ENCODE assay signal across 20 cellular contexts in the genomic region with DNA sequence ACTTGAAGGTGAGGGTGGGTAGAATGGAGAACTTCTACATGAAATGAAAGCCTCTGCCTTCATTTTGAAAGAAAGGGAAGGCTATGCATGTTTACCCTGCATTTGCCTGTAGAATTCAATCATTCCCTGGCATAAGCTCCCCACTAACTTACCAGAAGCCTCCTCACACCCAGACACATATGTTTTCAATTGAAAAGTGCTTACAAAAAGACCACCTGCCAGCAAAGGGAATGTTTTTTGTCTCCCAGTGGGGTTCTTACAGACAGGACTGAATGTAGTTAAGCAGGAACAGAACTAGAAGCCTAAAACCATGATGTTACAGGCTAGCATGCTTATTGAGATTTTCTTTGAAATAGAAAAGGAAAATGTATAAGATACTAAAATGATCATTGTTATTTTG.
A peak's percentile ranks its signal among the peaks of the same experiment; 100 is the strongest.
DNase-seq lines count a peak whose midpoint lies in the region; ATAC-seq, FAIRE-seq and TF ChIP-seq lines count a peak whose summit lies in the region.
"Had no signal": no experiment of that assay in that cellular context is flagged by ENCODE, and none has a peak within 500 bp of the region (broad histone marks: within the 10 kb centered on the region; RNA-seq: fewer than 3 reads in every experiment).

No MANE protein-coding gene starts in this region.

- peaks cover 26% of the 10 kb centered on the region for H3K4me1 Mint-ChIP-seq in brain
- H3K4me1 Mint-ChIP-seq in activated CD8-positive, alpha-beta T cell treated with anti-CD3 and anti-CD28 coated beads for 36 hours (ENCODE audit: low read depth) = no peaks in the 10 kb centered on the region
- H3K4me1 Mint-ChIP-seq: activated CD8-positive, alpha-beta memory T cell treated with anti-CD3 and anti-CD28 coated beads, Interleukin-2, amount 10 ng/mL, durations not matched to agents 7 days and 5 days had no signal

- H3K27me3 ChIP-seq in A673 (replicated peaks; ENCODE audit: insufficient read depth, low read depth, low read length, poor library complexity) = no peaks in the 10 kb centered on the region
- H3K27me3 ChIP-seq: ovary, sigmoid colon had no signal

- peaks cover 2% of the 10 kb centered on the region for H3K27me3 Mint-ChIP-seq in brain
- no peaks in the 10 kb centered on the region for H3K27me3 Mint-ChIP-seq in activated CD8-positive, alpha-beta T cell treated with anti-CD3 and anti-CD28 coated beads for 36 hours

- H3K4me3 ChIP-seq in A673 (ENCODE audit: low read depth, low read length, poor library complexity, severe bottlenecking) (no peak overlapping the region), HFF-Myc (replicated peaks; ENCODE audit: low read depth, low read length) (no peak overlapping the region)
- H3K4me3 ChIP-seq: ovary, sigmoid colon had no signal

- CTCF ChIA-PET in A673 (lab: Charles Lee) = no interaction called here
- CTCF ChIA-PET in activated CD8-positive, alpha-beta T cell treated with anti-CD3 and anti-CD28 coated beads for 36 hours (lab: Charles Lee) = no interaction called here

- no peak for FAIRE-seq in GM12891 (lab: Jason Lieb, UNC)

- no peak for TF ChIP-seq POLR2A in GM12891 (IDR thresholded peaks at IDR 0.05; ENCODE audit: low read depth, low read length)

- H3K36me3 ChIP-seq in A673 (ENCODE audit: insufficient read depth, low read length, poor library complexity, severe bottlenecking) = no peaks in the 10 kb centered on the region
- H3K36me3 ChIP-seq: ovary, sigmoid colon had no signal

- POLR2A ChIA-PET in A673 (lab: Charles Lee; ENCODE audit: low non-redundant PET) = no interaction called here
- POLR2A ChIA-PET in activated CD8-positive, alpha-beta T cell treated with anti-CD3 and anti-CD28 coated beads for 36 hours (lab: Charles Lee) = no interaction called here

- H3K9me3 Mint-ChIP-seq in brain = peaks cover 0 to 4% (median 0%) of the 10 kb centered on the region in 5 experiments
- no peaks in the 10 kb centered on the region for H3K9me3 Mint-ChIP-seq in activated CD8-positive, alpha-beta T cell treated with anti-CD3 and anti-CD28 coated beads for 36 hours
- H3K9me3 Mint-ChIP-seq: activated T-helper 2 cell treated with anti-CD3 and anti-CD28 coated beads, Interferon-gamma antibody, Interleukin-2, Interleukin-4, amounts not matched to agents 10 μg/mL and 5 μg/mL and 100 μg/mL, durations not matched to agents 14 hours and 24 hours and 36 hours; CD4-positive, alpha-beta T cell had no signal

- H3K4me1 ChIP-seq in A673 (ENCODE audit: insufficient read depth, low read length, poor library complexity, severe bottlenecking) = peaks cover 29% of the 10 kb centered on the region
- H3K4me1 ChIP-seq: sigmoid colon had no signal

- H3K4me3 Mint-ChIP-seq in brain = peak overlapping the region in 1 of 5 experiments; percentile 64
- no peak overlapping the region for H3K4me3 Mint-ChIP-seq in activated CD8-positive, alpha-beta T cell treated with anti-CD3 and anti-CD28 coated beads for 36 hours
- H3K4me3 Mint-ChIP-seq: activated CD8-positive, alpha-beta memory T cell treated with anti-CD3 and anti-CD28 coated beads, Interleukin-2, amount 10 ng/mL, durations not matched to agents 7 days and 5 days; CD4-positive, alpha-beta T cell had no signal

- H3K27ac ChIP-seq in A673 (ENCODE audit: low read depth, low read length, poor library complexity, severe bottlenecking) = peak overlapping the region; percentile 7
- H3K27ac ChIP-seq: ovary, sigmoid colon had no signal

- no peaks in the 10 kb centered on the region for H3K9me3 ChIP-seq in A673 (ENCODE audit: low read depth, low read length, poor library complexity, severe bottlenecking)
- H3K9me3 ChIP-seq: ovary, sigmoid colon had no signal

- H3K27ac Mint-ChIP-seq in brain = peak overlapping the region in 3 of 5 experiments; percentile 34 to 90 (median 52)
- H3K27ac Mint-ChIP-seq in activated CD8-positive, alpha-beta T cell treated with anti-CD3 and anti-CD28 coated beads for 36 hours = no peak overlapping the region
- H3K27ac Mint-ChIP-seq: activated CD8-positive, alpha-beta memory T cell treated with anti-CD3 and anti-CD28 coated beads, Interleukin-2, amount 10 ng/mL, durations not matched to agents 7 days and 5 days; activated T-helper 2 cell treated with anti-CD3 and anti-CD28 coated beads, Interferon-gamma antibody, Interleukin-2, Interleukin-4, amounts not matched to agents 10 μg/mL and 5 μg/mL and 100 μg/mL, durations not matched to agents 14 hours and 24 hours and 36 hours; CD4-positive, alpha-beta T cell had no signal

- TF ChIP-seq CTCF in A673 (conservative IDR thresholded peaks at IDR 0.05; ENCODE audit: low read depth, low read length) = no peak
- TF ChIP-seq CTCF in HFF-Myc (IDR thresholded peaks at IDR 0.05; ENCODE audit: low read depth, low read length, missing control alignments) = no peak
- no peak for TF ChIP-seq CTCF in brain (conservative IDR thresholded peaks at IDR 0.05)
- TF ChIP-seq CTCF in activated CD8-positive, alpha-beta T cell treated with anti-CD3 and anti-CD28 coated beads for 36 hours (IDR thresholded peaks at IDR 0.05) = no peak

- no TSS peak for BruUV-seq in A673 (replicated peaks; lab: Mats Ljungman, UMichigan)

- no peak for ATAC-seq in activated CD8-positive, alpha-beta T cell treated with anti-CD3 and anti-CD28 coated beads for 36 hours
- ATAC-seq: activated CD8-positive, alpha-beta memory T cell treated with anti-CD3 and anti-CD28 coated beads, Interleukin-2, amount 10 ng/mL, durations not matched to agents 7 days and 5 days had no signal

- intact Hi-C loops in A673 (cut with micrococcal nuclease; ENCODE audit: unreplicated experiment) = no loop called here
- intact Hi-C loops in activated CD8-positive, alpha-beta T cell treated with anti-CD3 and anti-CD28 coated beads for 36 hours (cut with micrococcal nuclease) = no loop called here

- DNase-seq in A673 (ENCODE audit: low spot score) = peak; percentile 93
- DNase-seq in HFF-Myc (ENCODE audit: extremely low read depth, low read depth) = peak; percentile 51
- peak; percentile 12 for DNase-seq in iPS DF 19.7 (ENCODE audit: low read depth, low spot score)
- DNase-seq in activated CD8-positive, alpha-beta T cell treated with anti-CD3 and anti-CD28 coated beads for 36 hours = no peak
- DNase-seq in NCI-H187 (lab: John Stamatoyannopoulos, UW) = no peak
- no peak for DNase-seq in occipital lobe (lab: John Stamatoyannopoulos, UW)
- no peak for DNase-seq in GM12891 (ENCODE audit: insufficient read length, low spot score)
- DNase-seq: activated CD4-positive, CD25-positive, alpha-beta regulatory T cell treated with anti-CD3 and anti-CD28 coated beads, Interleukin-2, amount 50 U/mL, for 72 hours; activated CD8-positive, alpha-beta memory T cell treated with anti-CD3 and anti-CD28 coated beads, Interleukin-2, amount 10 ng/mL, durations not matched to agents 7 days and 5 days; CD4-positive, alpha-beta T cell; DMS79; head of caudate nucleus; NCI-H1694; ovary; SHP77 treated with DMSO at 0.1 percent for 48 hours; sigmoid colon; stimulated activated CD4-positive, alpha-beta T cell treated with anti-CD3 and anti-CD28 coated beads, Interleukin-4, amount 100 ng/mL, for 1 hour; substantia nigra had no signal

- H3K36me3 Mint-ChIP-seq in brain = no peaks in the 10 kb centered on the region
- H3K36me3 Mint-ChIP-seq in activated CD8-positive, alpha-beta T cell treated with anti-CD3 and anti-CD28 coated beads for 36 hours (ENCODE audit: low read depth) = no peaks in the 10 kb centered on the region
- H3K36me3 Mint-ChIP-seq: activated CD8-positive, alpha-beta memory T cell treated with anti-CD3 and anti-CD28 coated beads, Interleukin-2, amount 10 ng/mL, durations not matched to agents 7 days and 5 days had no signal

TF ChIP-seq in GM12891, 5 proteins besides CTCF, POLR2A, EP300 and RAD21:
- TF ChIP-seq SPI1 (IDR thresholded peaks at IDR 0.05; ENCODE audit: low read depth, low read length) (no peak), TAF1 (IDR thresholded peaks at IDR 0.05; ENCODE audit: low read depth, low read length) (no peak), POU2F2 (IDR thresholded peaks at IDR 0.05; ENCODE audit: low read depth, low read length) (no peak), PAX5 (IDR thresholded peaks at IDR 0.05; ENCODE audit: insufficient read depth, low read length, severe bottlenecking) (no peak), POLR2AphosphoS5 (IDR thresholded peaks at IDR 0.05; ENCODE audit: low read depth, low read length) (no peak)

Comparison
In these comparisons a context has a peak if more than half of its experiments do, and no peak if none do; other contexts are left out.
1. DNase-seq: peak in A673 (single experiment), HFF-Myc (single experiment) and iPS DF 19.7 (single experiment); none in activated CD8-positive, alpha-beta T cell treated with anti-CD3 and anti-CD28 coated beads for 36 hours (single experiment), NCI-H187 (0 of 2), occipital lobe (single experiment) and GM12891 (single experiment).